16 cellular contexts compared by ENCODE assay signal in the genomic region with DNA sequence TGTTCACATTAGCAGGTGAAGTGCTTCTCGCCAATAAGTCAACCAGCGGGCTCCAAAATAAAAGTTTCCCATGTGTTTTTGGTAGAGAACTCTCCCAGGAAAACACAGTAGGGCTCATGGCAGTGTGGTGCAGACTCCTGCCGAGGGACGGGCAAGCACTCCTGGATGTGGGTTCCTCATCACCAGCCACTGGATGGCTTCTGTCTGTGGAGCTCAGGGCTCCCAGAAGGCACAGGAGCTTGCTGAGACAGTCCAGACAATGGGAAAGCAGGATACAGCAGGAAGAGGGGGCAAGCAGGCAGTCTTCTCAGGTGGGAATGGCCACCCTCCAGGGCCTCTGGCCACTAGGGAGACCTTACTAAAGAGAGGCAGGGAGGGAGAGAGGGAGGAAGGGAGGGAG.
A peak's percentile ranks its signal among the peaks of the same experiment; 100 is the strongest.
DNase-seq lines count a peak whose midpoint lies in the region; ATAC-seq, FAIRE-seq and TF ChIP-seq lines count a peak whose summit lies in the region.
"Had no signal": no experiment of that assay in that cellular context is flagged by ENCODE, and none has a peak within 500 bp of the region (broad histone marks: within the 10 kb centered on the region; RNA-seq: fewer than 3 reads in every experiment).

No MANE protein-coding gene starts in this region.

- WGBS in mesenchymal stem cell: 89% methylated on average over 4 of the region's 4 CpGs
- 86 to 96% (median 95%) methylated on average over 4 of the region's 4 CpGs for WGBS in small intestine, 3 donors

- ATAC-seq in GM23338 (no peak), GM18907 (IDR thresholded peaks at IDR 0.05; ENCODE audit: unreplicated experiment) (no peak)
- ATAC-seq in stimulated activated naive B cell treated with anti-CD40 and anti-IgM and Interleukin-4, amounts not matched to agents 10 μg/mL and 1 μg/mL and 100 μg/mL, for 72 hours (replicated peaks): no peak

- no peaks in the 10 kb centered on the region for H3K36me3 ChIP-seq in BLaER1
- no peaks in the 10 kb centered on the region for H3K36me3 ChIP-seq in GM23338 (ENCODE audit: insufficient read depth)
- no peaks in the 10 kb centered on the region for H3K36me3 ChIP-seq in mesenchymal stem cell (ENCODE audit: control insufficient read depth in 1 of 2, insufficient read depth in 2 of 2, low read depth in 1 of 2, low read length in 2 of 2)
- H3K36me3 ChIP-seq in small intestine (ENCODE audit: control insufficient read depth in 2 of 2, insufficient read depth in 2 of 2, low read length in 2 of 2): no peaks in the 10 kb centered on the region

- H2BK5ac ChIP-seq in mesenchymal stem cell (ENCODE audit: low read depth, low read length, poor library complexity, severe bottlenecking): no peak overlapping the region

- no peak overlapping the region for H4K91ac ChIP-seq in mesenchymal stem cell (ENCODE audit: low read length)

- H3K23ac ChIP-seq in mesenchymal stem cell (ENCODE audit: low read length in 2 of 2): no peak overlapping the region

- no peak overlapping the region for H2BK120ac ChIP-seq in mesenchymal stem cell (ENCODE audit: low read depth, low read length)

- H3K9ac ChIP-seq in BLaER1 (no peak overlapping the region), mesenchymal stem cell (ENCODE audit: low read length) (no peak overlapping the region)

- H2AFZ ChIP-seq in GM23338 (0 out of 2 replicates have a peak overlapping the region, but pooled peaks have one; percentile 43), mesenchymal stem cell (ENCODE audit: low read depth, low read length) (no peak overlapping the region)

- H3F3A ChIP-seq in GM23338 (replicated peaks; ENCODE audit: low read depth): no peaks in the 10 kb centered on the region

- peak overlapping the region; percentile 16 for H2BK15ac ChIP-seq in mesenchymal stem cell (ENCODE audit: low read depth, poor library complexity, severe bottlenecking)

- no peak overlapping the region for H3K27ac Mint-ChIP-seq in GM23338
- H3K27ac Mint-ChIP-seq in stimulated activated naive B cell treated with anti-CD40 and anti-IgM and Interleukin-4, amounts not matched to agents 10 μg/mL and 1 μg/mL and 100 μg/mL, for 72 hours: peak overlapping the region; percentile 56
- H3K27ac Mint-ChIP-seq: CD4-positive, alpha-beta T cell had no signal

- no peak for TF ChIP-seq CTCF in GM23338 (conservative IDR thresholded peaks at IDR 0.05; ENCODE audit: low read depth in 2 of 2)

- H3K4me1 Mint-ChIP-seq in GM23338: peaks cover 12% of the 10 kb centered on the region
- H3K4me1 Mint-ChIP-seq in stimulated activated naive B cell treated with anti-CD40 and anti-IgM and Interleukin-4, amounts not matched to agents 10 μg/mL and 1 μg/mL and 100 μg/mL, for 72 hours: peaks cover 20 to 37% of the 10 kb centered on the region in 2 donors

- H2AK5ac ChIP-seq in mesenchymal stem cell (ENCODE audit: low read length, severe bottlenecking): no peak overlapping the region

- H3K4me3 ChIP-seq in BLaER1 (no peak overlapping the region), GM23338 (no peak overlapping the region), mesenchymal stem cell (ENCODE audit: insufficient read depth in 1 of 2, low read depth in 1 of 2, low read length in 2 of 2) (no peak overlapping the region), small intestine (ENCODE audit: low read depth in 1 of 2, low read length in 2 of 2) (no peak overlapping the region)

- H3K9me3 Mint-ChIP-seq in GM23338: no peaks in the 10 kb centered on the region; the same call in 2 of the 3 replicates
- peaks cover 0 to 5% of the 10 kb centered on the region in 2 donors for H3K9me3 Mint-ChIP-seq in stimulated activated naive B cell treated with anti-CD40 and anti-IgM and Interleukin-4, amounts not matched to agents 10 μg/mL and 1 μg/mL and 100 μg/mL, for 72 hours
- H3K9me3 Mint-ChIP-seq: CD4-positive, alpha-beta T cell had no signal

- H3K4me2 ChIP-seq in BLaER1: peak overlapping the region; percentile 74
- H3K4me2 ChIP-seq in GM23338: no peak overlapping the region
- H3K4me2 ChIP-seq in mesenchymal stem cell (ENCODE audit: low read length, poor library complexity, severe bottlenecking): no peak overlapping the region

- H3K27ac ChIP-seq in BLaER1 (peak overlapping the region; percentile 47), GM23338 (ENCODE audit: low read depth) (no peak overlapping the region), mesenchymal stem cell (ENCODE audit: low read length, poor library complexity, severe bottlenecking) (no peak overlapping the region), small intestine (ENCODE audit: low read depth in 1 of 2, low read length in 1 of 2) (peak overlapping the region in 1 of 2 donors; percentile 17)

- H3K18ac ChIP-seq in mesenchymal stem cell (ENCODE audit: low read depth in 1 of 2, low read length in 2 of 2): no peak overlapping the region

- H3K27me3 ChIP-seq in BLaER1 (no peaks in the 10 kb centered on the region), GM23338 (ENCODE audit: insufficient read depth) (no peaks in the 10 kb centered on the region), mesenchymal stem cell (ENCODE audit: control insufficient read depth in 1 of 2, insufficient read depth in 1 of 2, low read length in 2 of 2) (peaks cover 13 to 35% of the 10 kb centered on the region in 2 experiments), small intestine (ENCODE audit: control insufficient read depth in 2 of 2, insufficient read depth in 2 of 2, low read length in 2 of 2) (no peaks in the 10 kb centered on the region)

- peaks cover 6% of the 10 kb centered on the region for H3K9me3 ChIP-seq in BLaER1
- no peaks in the 10 kb centered on the region for H3K9me3 ChIP-seq in mesenchymal stem cell (ENCODE audit: control insufficient read depth, low read length)
- no peaks in the 10 kb centered on the region for H3K9me3 ChIP-seq in small intestine (ENCODE audit: control insufficient read depth, low read depth)

- DNase-seq in GM23338 (ENCODE audit: low spot score) (no peak), mesenchymal stem cell (no peak), dedifferentiated amniotic fluid mesenchymal stem cell (ENCODE audit: extremely low spot score) (no peak), small intestine (no peak)
- no peak for DNase-seq in stimulated activated naive B cell treated with anti-CD40 and anti-IgM and Interleukin-4, amounts not matched to agents 10 μg/mL and 1 μg/mL and 100 μg/mL, for 72 hours
- DNase-seq: CD4-positive, alpha-beta T cell; DMS153; DMS79 treated with DMSO at 0.1 percent for 48 hours; H7; IMR-90 had no signal

- H3K36me3 Mint-ChIP-seq in GM23338 (ENCODE audit: low read depth): no peaks in the 10 kb centered on the region
- H3K36me3 Mint-ChIP-seq in stimulated activated naive B cell treated with anti-CD40 and anti-IgM and Interleukin-4, amounts not matched to agents 10 μg/mL and 1 μg/mL and 100 μg/mL, for 72 hours: no peaks in the 10 kb centered on the region

- H3K14ac ChIP-seq in mesenchymal stem cell (ENCODE audit: low read length in 2 of 2): no peak overlapping the region

- H3K4ac ChIP-seq in mesenchymal stem cell (ENCODE audit: low read depth in 1 of 2, low read length in 2 of 2): no peak overlapping the region

- H3K4me1 ChIP-seq in BLaER1 (peaks cover 90% of the 10 kb centered on the region), GM23338 (ENCODE audit: insufficient read depth) (peaks cover 3% of the 10 kb centered on the region; the same call in 1 of the 2 replicates), mesenchymal stem cell (ENCODE audit: control insufficient read depth, insufficient read depth, low read depth, low read length) (peaks cover 6% of the 10 kb centered on the region), small intestine (ENCODE audit: control insufficient read depth in 2 of 2, insufficient read depth in 1 of 2, low read depth in 1 of 2, low read length in 1 of 2) (no peaks in the 10 kb centered on the region)

- no peak overlapping the region for H3K4me3 Mint-ChIP-seq in GM23338
- no peak overlapping the region for H3K4me3 Mint-ChIP-seq in stimulated activated naive B cell treated with anti-CD40 and anti-IgM and Interleukin-4, amounts not matched to agents 10 μg/mL and 1 μg/mL and 100 μg/mL, for 72 hours
- H3K4me3 Mint-ChIP-seq: CD4-positive, alpha-beta T cell had no signal

- H3K9me2 ChIP-seq in GM23338 (ENCODE audit: insufficient read depth): peaks cover 9% of the 10 kb centered on the region; the same call in 1 of the 2 replicates

- H2BK12ac ChIP-seq in mesenchymal stem cell (ENCODE audit: low read length in 2 of 2): no peak overlapping the region

- H3K27me3 Mint-ChIP-seq in GM23338 (ENCODE audit: insufficient read depth, low read depth, poor library complexity): no peaks in the 10 kb centered on the region
- peaks cover 12 to 16% of the 10 kb centered on the region in 2 donors for H3K27me3 Mint-ChIP-seq in stimulated activated naive B cell treated with anti-CD40 and anti-IgM and Interleukin-4, amounts not matched to agents 10 μg/mL and 1 μg/mL and 100 μg/mL, for 72 hours

- H3K79me2 ChIP-seq in GM23338 (replicated peaks; ENCODE audit: insufficient read depth): no peaks in the 10 kb centered on the region

- H3K79me1 ChIP-seq in mesenchymal stem cell (replicated peaks; ENCODE audit: low read length, poor library complexity, severe bottlenecking): no peaks in the 10 kb centered on the region

- peak overlapping the region; percentile 24 for H4K8ac ChIP-seq in mesenchymal stem cell (ENCODE audit: low read length)

- FAIRE-seq in small intestine (lab: Jason Lieb, UNC): no peak
- FAIRE-seq: D721Med, G401.6, GM12891, GM19239 had no signal

- no peaks in the 10 kb centered on the region for H4K20me1 ChIP-seq in BLaER1
- H4K20me1 ChIP-seq in GM23338 (replicated peaks; ENCODE audit: insufficient read depth): no peaks in the 10 kb centered on the region

TF ChIP-seq in GM23338, 12 proteins besides CTCF, POLR2A, EP300 and RAD21:
- no peak for TF ChIP-seq CREB1 (CRISPR knock-in tag; IDR thresholded peaks at IDR 0.05; ENCODE audit: low read depth)
